ENCODE assay signal across 9 cellular contexts in the genomic region with DNA sequence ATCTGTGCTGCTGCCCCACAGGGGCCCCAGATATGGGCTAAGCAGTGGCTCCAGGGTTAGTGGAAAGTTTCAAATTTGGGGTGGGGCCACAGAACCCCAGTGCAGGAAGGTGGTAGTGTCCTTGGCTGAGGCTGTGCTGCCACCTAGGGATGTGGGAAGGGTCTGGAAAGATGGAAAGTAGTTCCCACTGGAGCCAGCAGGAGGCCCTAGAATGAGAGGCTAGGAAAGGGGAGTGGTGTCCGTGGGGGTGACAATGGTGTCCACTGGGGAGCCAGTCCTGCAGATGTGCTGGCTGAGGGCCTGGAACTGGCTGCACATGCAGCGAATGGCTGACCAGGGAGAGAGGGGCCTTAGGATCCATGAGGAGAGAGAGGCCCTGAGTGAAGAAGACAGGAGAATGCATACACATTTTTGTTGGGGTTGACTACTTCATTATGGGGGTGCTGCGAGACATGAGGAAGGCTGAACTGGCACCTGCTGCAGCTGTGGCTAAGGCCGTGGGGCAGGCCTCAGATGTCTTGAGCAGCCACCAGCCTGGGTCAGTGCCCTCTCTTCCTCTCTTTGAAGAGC. TPM values are rescaled to one million over a fixed set of nuclear protein-coding genes. Genes with fewer than 3 reads are reported as not detected.
DNase-seq lines count a peak whose midpoint lies in the region; ATAC-seq, FAIRE-seq and TF ChIP-seq lines count a peak whose summit lies in the region.
"Had no signal": no experiment of that assay in that cellular context is flagged by ENCODE, and none has a peak within 500 bp of the region (broad histone marks: within the 10 kb centered on the region; RNA-seq: fewer than 3 reads in every experiment).

No MANE protein-coding gene starts in this region.

- WGBS in small intestine, 3 donors = 45 to 57% (median 51%) methylated on average over 3 to 4 of the region's 4 CpGs

- H3K27ac ChIP-seq in RWPE2 (ENCODE audit: poor library complexity, severe bottlenecking) (no peak overlapping the region), small intestine (ENCODE audit: low read depth in 1 of 2, low read length in 1 of 2) (no peak overlapping the region)

- H3K4me1 ChIP-seq in BE2C (no peaks in the 10 kb centered on the region), RWPE2 (ENCODE audit: insufficient read depth, poor library complexity, severe bottlenecking) (no peaks in the 10 kb centered on the region), small intestine (ENCODE audit: control insufficient read depth in 2 of 2, insufficient read depth in 1 of 2, low read depth in 1 of 2, low read length in 1 of 2) (no peaks in the 10 kb centered on the region)

- H3K36me3 ChIP-seq in BE2C = no peaks in the 10 kb centered on the region
- H3K36me3 ChIP-seq in RWPE2 (ENCODE audit: low read depth) = no peaks in the 10 kb centered on the region
- no peaks in the 10 kb centered on the region for H3K36me3 ChIP-seq in small intestine (ENCODE audit: control insufficient read depth in 2 of 2, insufficient read depth in 2 of 2, low read length in 2 of 2)

- H3K4me3 ChIP-seq in BE2C (ENCODE audit: low read depth, low read length) = no peak overlapping the region
- H3K4me3 ChIP-seq in GM12875 (ENCODE audit: low read depth, low read length) = no peak overlapping the region
- H3K4me3 ChIP-seq in RWPE2 (ENCODE audit: severe bottlenecking) = no peak overlapping the region
- no peak overlapping the region for H3K4me3 ChIP-seq in foreskin fibroblast (ENCODE audit: low read depth in 1 of 2, low read length in 2 of 2)
- no peak overlapping the region for H3K4me3 ChIP-seq in small intestine (ENCODE audit: low read depth in 1 of 2, low read length in 2 of 2)

- DNase-seq in BE2C (peak; percentile 67), RWPE2 (ENCODE audit: low spot score) (no peak), foreskin fibroblast (peak; percentile 3 to 31), small intestine (peak; percentile 59), activated gamma-delta T cell treated with Interleukin-2 at 50 U/mL for 16 hours (no peak), immature natural killer cell (no peak)
- DNase-seq: naive B cell had no signal

- H3K4me1 Mint-ChIP-seq in immature natural killer cell = no peaks in the 10 kb centered on the region
- H3K4me1 Mint-ChIP-seq: naive B cell had no signal

- no peak overlapping the region for H3K27ac Mint-ChIP-seq in immature natural killer cell

- H3K36me3 Mint-ChIP-seq in immature natural killer cell = peaks cover 0 to 4% (median 0%) of the 10 kb centered on the region in 3 donors
- H3K36me3 Mint-ChIP-seq: naive B cell had no signal

- ATAC-seq in RWPE2 (ENCODE audit: low read depth) (peak; percentile 70), HG02970 (IDR thresholded peaks at IDR 0.05; ENCODE audit: low FRiP score, unreplicated experiment) (no peak)

- no peak overlapping the region for H3K4me3 Mint-ChIP-seq in immature natural killer cell
- H3K4me3 Mint-ChIP-seq: naive B cell had no signal

- peaks cover 0 to 5% (median 0%) of the 10 kb centered on the region in 3 donors for H3K27me3 Mint-ChIP-seq in immature natural killer cell (ENCODE audit: low read depth in 3 of 3)

- no peaks in the 10 kb centered on the region for H3K27me3 ChIP-seq in BE2C
- no peaks in the 10 kb centered on the region for H3K27me3 ChIP-seq in RWPE2 (ENCODE audit: insufficient read depth, poor library complexity, severe bottlenecking)
- no peaks in the 10 kb centered on the region for H3K27me3 ChIP-seq in small intestine (ENCODE audit: control insufficient read depth in 2 of 2, insufficient read depth in 2 of 2, low read length in 2 of 2)

- H3K9me3 ChIP-seq in BE2C (no peaks in the 10 kb centered on the region), RWPE2 (ENCODE audit: severe bottlenecking) (no peaks in the 10 kb centered on the region), small intestine (ENCODE audit: control insufficient read depth, low read depth) (no peaks in the 10 kb centered on the region)

- H3K9me3 Mint-ChIP-seq in immature natural killer cell = no peaks in the 10 kb centered on the region
- H3K9me3 Mint-ChIP-seq: naive B cell had no signal

- TF ChIP-seq CTCF in BE2C (IDR thresholded peaks at IDR 0.05; ENCODE audit: low read depth, low read length) = peak; percentile 90
- peak; percentile 64 for TF ChIP-seq CTCF in GM12875 (IDR thresholded peaks at IDR 0.05; ENCODE audit: borderline replicate concordance, insufficient read depth, low read depth, low read length)
- peak; percentile 56 for TF ChIP-seq CTCF in RWPE2 (IDR thresholded peaks at IDR 0.05; ENCODE audit: poor library complexity, severe bottlenecking)
- TF ChIP-seq CTCF in foreskin fibroblast (IDR thresholded peaks at IDR 0.05; ENCODE audit: low read depth, low read length) = peak; percentile 74

- no peak for FAIRE-seq in small intestine (lab: Jason Lieb, UNC)

RNA-seq across cellular contexts. Expression of a gene that starts 21.1 kb away (rescaled TPM):
- not detected for polyA plus RNA-seq in BE2C (2012; ENCODE audit: insufficient read depth, insufficient read length, low read depth)
- polyA plus RNA-seq in small intestine = not detected
- polyA plus RNA-seq in immature natural killer cell = not detected

RNA-seq across cellular contexts. Expression of a gene that starts 33.3 kb away (rescaled TPM):
- 102 TPM for polyA plus RNA-seq in BE2C (2012; ENCODE audit: insufficient read depth, insufficient read length, low read depth)
- polyA plus RNA-seq in small intestine (100 to 1,000 TPM; 104 to 206 (median 141) TPM), immature natural killer cell (100 to 1,000 TPM; 110 to 189 (median 115) TPM)

Comparison
In these comparisons a context has a peak if more than half of its experiments do, and no peak if none do; other contexts are left out.
1. DNase-seq: peak in BE2C (single experiment), foreskin fibroblast (2 of 2) and small intestine (single experiment); none in RWPE2 (single experiment), activated gamma-delta T cell treated with Interleukin-2 at 50 U/mL for 16 hours (single experiment) and immature natural killer cell (0 of 3).
2. Peak in every context shown above with its lines, with median percentiles within 50 percentile points of each other: CTCF ChIP-seq.